19 cellular contexts compared by ENCODE assay signal in the genomic region with DNA sequence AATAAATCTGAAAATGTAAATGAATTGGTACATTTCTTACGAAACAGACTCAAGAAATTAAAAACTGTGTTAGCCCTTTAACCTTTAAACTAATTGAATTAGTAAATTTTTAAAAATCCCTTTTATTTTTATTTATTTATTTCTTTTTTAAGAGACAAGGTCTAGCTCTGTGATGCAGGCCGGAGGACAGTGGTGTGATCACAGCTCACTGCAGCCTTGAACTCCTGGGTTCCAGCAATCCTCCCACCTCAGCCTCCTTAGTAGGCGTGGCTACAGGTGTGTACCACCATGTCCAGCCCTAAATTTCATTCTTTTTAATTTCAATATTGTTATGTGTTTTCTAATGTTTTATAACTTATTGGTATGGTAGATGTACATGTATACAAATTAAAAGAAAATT.
DNase-seq lines count a peak whose midpoint lies in the region; ATAC-seq, FAIRE-seq and TF ChIP-seq lines count a peak whose summit lies in the region.
"Had no signal": no experiment of that assay in that cellular context is flagged by ENCODE, and none has a peak within 500 bp of the region (broad histone marks: within the 10 kb centered on the region; RNA-seq: fewer than 3 reads in every experiment).

No MANE protein-coding gene starts in this region.

- no peak for TF ChIP-seq POLR2A in esophagus muscularis mucosa (IDR thresholded peaks at IDR 0.05; ENCODE audit: low read depth)

- no peak for FAIRE-seq in kidney (lab: Jason Lieb, UNC)
- FAIRE-seq: GM12891, GM18507 had no signal

- no peak overlapping the region for H3K9ac ChIP-seq in kidney (ENCODE audit: low read length in 2 of 2)

- H3K27ac ChIP-seq in right atrium auricular region: no peak overlapping the region
- no peak overlapping the region for H3K27ac ChIP-seq in esophagus muscularis mucosa (replicated peaks in 1 of 4)
- H3K27ac ChIP-seq in kidney (ENCODE audit: low read depth in 2 of 2, low read length in 2 of 2): no peak overlapping the region

- H3K27me3 ChIP-seq in right atrium auricular region (no peaks in the 10 kb centered on the region), esophagus muscularis mucosa (no peaks in the 10 kb centered on the region)

- no peaks in the 10 kb centered on the region for H3K36me3 ChIP-seq in right atrium auricular region
- no peaks in the 10 kb centered on the region for H3K36me3 ChIP-seq in esophagus muscularis mucosa
- no peaks in the 10 kb centered on the region for H3K36me3 ChIP-seq in kidney (ENCODE audit: control insufficient read depth in 1 of 2, insufficient read depth in 2 of 2, low read length in 2 of 2)
- H3K36me3 ChIP-seq: HAP-1 had no signal

- H3K4me3 ChIP-seq in right atrium auricular region (no peak overlapping the region), esophagus muscularis mucosa (no peak overlapping the region), kidney (ENCODE audit: low read length in 2 of 2) (no peak overlapping the region)
- H3K4me3 ChIP-seq: GM23338, HAP-1 had no signal

- no peak for TF ChIP-seq EP300 in esophagus muscularis mucosa (IDR thresholded peaks at IDR 0.05)

- DNase-seq in right atrium auricular region (ENCODE audit: low spot score): peak; percentile 56
- no peak for DNase-seq in left ventricle myocardium superior
- peak; percentile 75 for DNase-seq in esophagus muscularis mucosa (ENCODE audit: extremely low spot score)
- DNase-seq in stimulated activated CD8-positive, alpha-beta memory T cell treated with anti-CD3 and anti-CD28 coated beads, Interleukin-4, amount 100 ng/mL, for 48 hours: peak; percentile 3
- no peak for DNase-seq in kidney
- no peak for DNase-seq in stimulated activated naive CD4-positive, alpha-beta T cell treated with Interleukin-2 at 50 U/mL for 16 hours (lab: John Stamatoyannopoulos, UW)
- DNase-seq: C1 segment of cervical spinal cord; Calu3; CD4-positive, alpha-beta memory T cell; COR-L47; DMS53; DMS79 treated with DMSO at 0.1 percent for 48 hours; GF-D8; HFFc6 had no signal

- ATAC-seq in left ventricle myocardium superior (no peak), HG03135 (IDR thresholded peaks at IDR 0.05; ENCODE audit: unreplicated experiment) (no peak)
- ATAC-seq: GM23338 had no signal

- no peaks in the 10 kb centered on the region for H3K4me1 ChIP-seq in right atrium auricular region
- H3K4me1 ChIP-seq in esophagus muscularis mucosa: no peaks in the 10 kb centered on the region
- H3K4me1 ChIP-seq in kidney (ENCODE audit: control insufficient read depth in 1 of 2, insufficient read depth in 1 of 2, low read depth in 1 of 2, low read length in 2 of 2): no peaks in the 10 kb centered on the region
- H3K4me1 ChIP-seq: HAP-1 had no signal

- 96% methylated on average over 3 of the region's 3 CpGs for WGBS in esophagus muscularis mucosa

- TF ChIP-seq CTCF in right atrium auricular region (IDR thresholded peaks at IDR 0.05) (no peak), esophagus muscularis mucosa (IDR thresholded peaks at IDR 0.05) (no peak), kidney (IDR thresholded peaks at IDR 0.05; ENCODE audit: borderline replicate concordance, extremely low read depth, insufficient read depth) (no peak)

- H3K9me3 ChIP-seq in right atrium auricular region (no peaks in the 10 kb centered on the region), esophagus muscularis mucosa (peaks cover 0 to 10% (median 0%) of the 10 kb centered on the region in 4 donors), kidney (ENCODE audit: control insufficient read depth in 1 of 2, low read length in 2 of 2) (peaks cover 0 to 9% of the 10 kb centered on the region in 2 donors)

- intact Hi-C loops in left ventricle myocardium superior (cut with micrococcal nuclease) (no loop called here), esophagus muscularis mucosa (cut with DNase I) (no loop called here), kidney (cut with DNase I) (no loop called here)

Comparison
In these comparisons a context has a peak if more than half of its experiments do, and no peak if none do; other contexts are left out.
1. DNase-seq: peak in right atrium auricular region (single experiment), esophagus muscularis mucosa (single experiment) and stimulated activated CD8-positive, alpha-beta memory T cell treated with anti-CD3 and anti-CD28 coated beads, Interleukin-4, amount 100 ng/mL, for 48 hours (single experiment); none in left ventricle myocardium superior (single experiment), kidney (single experiment) and stimulated activated naive CD4-positive, alpha-beta T cell treated with Interleukin-2 at 50 U/mL for 16 hours (single experiment).